33 cellular contexts compared by ENCODE assay signal in the genomic region with DNA sequence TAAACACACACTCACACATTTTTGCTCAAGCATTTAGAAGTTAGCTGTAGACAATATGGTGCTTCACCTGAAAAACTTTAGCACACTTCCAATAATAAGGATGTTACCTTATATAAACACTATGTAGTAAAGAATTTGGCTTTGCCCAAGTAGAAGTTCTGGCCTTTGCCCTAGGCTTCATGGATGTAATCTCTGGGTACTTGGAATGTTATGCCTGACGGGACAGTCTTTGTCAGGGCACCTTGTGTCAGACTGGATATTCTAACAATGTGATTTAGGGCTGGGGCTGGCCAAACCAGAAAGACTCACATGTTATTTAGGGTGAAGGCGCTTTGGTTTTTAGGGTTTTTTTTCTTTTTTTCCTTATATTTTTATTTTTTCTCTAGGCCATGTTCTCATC.
"Had no signal": no experiment of that assay in that cellular context is flagged by ENCODE, and none has a peak within 500 bp of the region (broad histone marks: within the 10 kb centered on the region; RNA-seq: fewer than 3 reads in every experiment).

No MANE protein-coding gene starts in this region.

- H3K9me3 ChIP-seq: MG63 had no signal

- H3K36me3 ChIP-seq: MG63 had no signal

- H3K27me3 ChIP-seq: MG63 had no signal

- H3K4me3 ChIP-seq: MG63 had no signal

- DNase-seq: Karpas-422, Kasumi-1, MG63, MM.1S, MV-4-11, NCI-H1048, NCI-H1092, NCI-H1092 treated with DMSO at 0.1 percent for 48 hours, NCI-H1105, NCI-H1105 treated with DMSO at 0.1 percent for 48 hours, NCI-H1417 treated with DMSO at 0.1 percent for 48 hours, NCI-H1436, NCI-H1436 treated with DMSO at 0.1 percent for 48 hours, NCI-H146, NCI-H1694, NCI-H1694 treated with DMSO at 0.1 percent for 48 hours, NCI-H187, NCI-H187 treated with DMSO at 0.1 percent for 48 hours, NCI-H1930, NCI-H2029, NCI-H2029 treated with DMSO at 0.1 percent for 48 hours, NCI-H2081, NCI-H2081 treated with DMSO at 0.1 percent for 48 hours, NCI-H2107, NCI-H2171, NCI-H2171 treated with DMSO at 0.1 percent for 48 hours, NCI-H2227 treated with DMSO at 0.1 percent for 48 hours, NCI-H226, NCI-H345, NCI-H446, NCI-H446 treated with DMSO at 0.1 percent for 48 hours, NCI-H510A, NCI-H510A treated with DMSO at 0.1 percent for 48 hours had no signal
